ENCODE assay signal across 35 cellular contexts in genomic region chr7:28346972-28347371, GRCh38.
DNase-seq lines count a peak whose midpoint lies in the region; ATAC-seq and TF ChIP-seq lines count a peak whose summit lies in the region.
"Had no signal": no experiment of that assay in that cellular context is flagged by ENCODE, and none has a peak within 500 bp of the region (broad histone marks: within the 10 kb centered on the region; RNA-seq: fewer than 3 reads in every experiment).

No MANE protein-coding gene starts in this region.

- H3K79me2 ChIP-seq in GM23248 (ENCODE audit: insufficient read depth) = no peaks in the 10 kb centered on the region

- H3K4me3 Mint-ChIP-seq in T-helper 17 cell = no peak overlapping the region
- H3K4me3 Mint-ChIP-seq: activated CD4-positive, alpha-beta memory T cell treated with anti-CD3 and anti-CD28 coated beads, Interleukin-2, amount 10 ng/mL, durations not matched to agents 7 days and 5 days; activated naive CD4-positive, alpha-beta T cell treated with anti-CD3 and anti-CD28 coated beads, Interleukin-2, amount 10 ng/mL, durations not matched to agents 7 days and 5 days; CD14-positive monocyte; GM23338; HFFc6; natural killer cell treated with Interleukin-12 subunit alpha and Interleukin-12 subunit beta and Interleukin-15 and Interleukin-18, amount 100 ng/mL, for 72 hours; stimulated activated memory B cell treated with anti-CD40 and anti-IgM and Interleukin-4, amounts not matched to agents 10 μg/mL and 1 μg/mL and 100 μg/mL, for 72 hours; type B pancreatic cell had no signal

- H4K20me1 ChIP-seq in GM23248 (ENCODE audit: insufficient read depth) = no peaks in the 10 kb centered on the region

- H3K4me1 Mint-ChIP-seq in T-helper 17 cell = no peaks in the 10 kb centered on the region
- H3K4me1 Mint-ChIP-seq: activated CD4-positive, alpha-beta memory T cell treated with anti-CD3 and anti-CD28 coated beads, Interleukin-2, amount 10 ng/mL, durations not matched to agents 7 days and 5 days; activated naive CD4-positive, alpha-beta T cell treated with anti-CD3 and anti-CD28 coated beads, Interleukin-2, amount 10 ng/mL, durations not matched to agents 7 days and 5 days; CD14-positive monocyte; GM23338; stimulated activated memory B cell treated with anti-CD40 and anti-IgM and Interleukin-4, amounts not matched to agents 10 μg/mL and 1 μg/mL and 100 μg/mL, for 72 hours had no signal

- peak overlapping the region; percentile 96 for H3K4me2 ChIP-seq in GM23248 (ENCODE audit: unreplicated experiment)
- H3K4me2 ChIP-seq in skeletal muscle satellite cell (ENCODE audit: low read length) = peak overlapping the region; percentile 78
- H3K4me2 ChIP-seq: GM23338 had no signal

- H3K27me3 Mint-ChIP-seq in T-helper 17 cell = peaks cover 28% of the 10 kb centered on the region

- H2AFZ ChIP-seq in GM23248 = no peak overlapping the region

- H3K9me3 ChIP-seq in GM23248 (ENCODE audit: low read depth) (no peaks in the 10 kb centered on the region), adipocyte (ENCODE audit: control insufficient read depth, low read length) (no peaks in the 10 kb centered on the region), skeletal muscle satellite cell (replicated peaks; ENCODE audit: low read length) (no peaks in the 10 kb centered on the region), T-helper 17 cell (ENCODE audit: control insufficient read depth, low read length, poor library complexity, severe bottlenecking) (no peaks in the 10 kb centered on the region)
- H3K9me3 ChIP-seq: breast epithelium, heart left ventricle, ovary had no signal

- peaks cover 36% of the 10 kb centered on the region for H3F3A ChIP-seq in GM23248 (ENCODE audit: insufficient read depth)

- H3K27ac ChIP-seq in GM23248 = peak overlapping the region; percentile 85
- H3K27ac ChIP-seq: epithelial cell of prostate, foreskin keratinocyte, ovary, SK-N-MC had no signal

- in situ Hi-C loops in GM23248 (cut with MboI) = no loop called here

- peak overlapping the region; percentile 65 for H3K9ac ChIP-seq in GM23248
- H3K9ac ChIP-seq in adipocyte (ENCODE audit: low read length) = peak overlapping the region; percentile 19
- H3K9ac ChIP-seq in skeletal muscle satellite cell (ENCODE audit: low read depth, low read length) = peak overlapping the region; percentile 71

- 0 out of 2 replicates have a peak, but pooled peaks cover 3% of the 10 kb centered on the region for H3K9me2 ChIP-seq in GM23248 (ENCODE audit: insufficient read depth)

- TF ChIP-seq CTCF in fibroblast of the aortic adventitia (IDR thresholded peaks at IDR 0.05; ENCODE audit: insufficient read depth, low read length) = no peak

- no peak for ATAC-seq in GM18907 (IDR thresholded peaks at IDR 0.05; ENCODE audit: unreplicated experiment)
- no peak for ATAC-seq in T-helper 17 cell
- ATAC-seq: foreskin keratinocyte; GM23338; K562; natural killer cell treated with Interleukin-12 subunit alpha and Interleukin-12 subunit beta and Interleukin-15 and Interleukin-18, amount 100 ng/mL, for 72 hours; stimulated activated memory B cell treated with anti-CD40 and anti-IgM and Interleukin-4, amounts not matched to agents 10 μg/mL and 1 μg/mL and 100 μg/mL, for 72 hours had no signal

- no peaks in the 10 kb centered on the region for H3K36me3 ChIP-seq in GM23248 (ENCODE audit: low read depth)
- no peaks in the 10 kb centered on the region for H3K36me3 ChIP-seq in adipocyte (ENCODE audit: control insufficient read depth, insufficient read depth, low read length, severe bottlenecking)
- no peaks in the 10 kb centered on the region for H3K36me3 ChIP-seq in skeletal muscle satellite cell (ENCODE audit: insufficient read depth, low read length)
- H3K36me3 ChIP-seq: breast epithelium, heart left ventricle, ovary had no signal

- H3K27ac Mint-ChIP-seq in T-helper 17 cell = no peak overlapping the region
- H3K27ac Mint-ChIP-seq: activated CD4-positive, alpha-beta memory T cell treated with anti-CD3 and anti-CD28 coated beads, Interleukin-2, amount 10 ng/mL, durations not matched to agents 7 days and 5 days; activated naive CD4-positive, alpha-beta T cell treated with anti-CD3 and anti-CD28 coated beads, Interleukin-2, amount 10 ng/mL, durations not matched to agents 7 days and 5 days; CD14-positive monocyte; GM23338; HFFc6; natural killer cell treated with Interleukin-12 subunit alpha and Interleukin-12 subunit beta and Interleukin-15 and Interleukin-18, amount 100 ng/mL, for 72 hours; stimulated activated memory B cell treated with anti-CD40 and anti-IgM and Interleukin-4, amounts not matched to agents 10 μg/mL and 1 μg/mL and 100 μg/mL, for 72 hours; type B pancreatic cell had no signal

- H3K4me3 ChIP-seq in GM23248 = peak overlapping the region; percentile 38
- H3K4me3 ChIP-seq in adipocyte (ENCODE audit: low read length) = peak overlapping the region; percentile 49
- no peak overlapping the region for H3K4me3 ChIP-seq in fibroblast of the aortic adventitia (ENCODE audit: low read depth, low read length)
- peak overlapping the region; percentile 7 for H3K4me3 ChIP-seq in skeletal muscle satellite cell (ENCODE audit: low read length)
- H3K4me3 ChIP-seq: breast epithelium, GM23338, heart left ventricle, K562, ovary, SK-N-MC, skin epidermis had no signal

- no peaks in the 10 kb centered on the region for H3K36me3 Mint-ChIP-seq in T-helper 17 cell (ENCODE audit: low read depth)
- H3K36me3 Mint-ChIP-seq: activated naive CD4-positive, alpha-beta T cell treated with anti-CD3 and anti-CD28 coated beads, Interleukin-2, amount 10 ng/mL, durations not matched to agents 7 days and 5 days; CD14-positive monocyte; natural killer cell treated with Interleukin-12 subunit alpha and Interleukin-12 subunit beta and Interleukin-15 and Interleukin-18, amount 100 ng/mL, for 72 hours; stimulated activated memory B cell treated with anti-CD40 and anti-IgM and Interleukin-4, amounts not matched to agents 10 μg/mL and 1 μg/mL and 100 μg/mL, for 72 hours; type B pancreatic cell had no signal

- WGBS in GM23248 (ENCODE audit: low coverage in 1 of 2, low lambda C conversion rate in 2 of 2, missing lambda C conversion rate in 2 of 2), 2 experiments = 0 to 11% methylated on average over 1 of the region's 1 CpG

- H3K4me1 ChIP-seq in GM23248 (ENCODE audit: insufficient read depth) (peaks cover 33% of the 10 kb centered on the region), adipocyte (ENCODE audit: control insufficient read depth, insufficient read depth, low read length) (peaks cover 29% of the 10 kb centered on the region), skeletal muscle satellite cell (ENCODE audit: control insufficient read depth, insufficient read depth, low read length) (peaks cover 47% of the 10 kb centered on the region)
- H3K4me1 ChIP-seq: breast epithelium, foreskin keratinocyte had no signal

- H3K27me3 ChIP-seq in GM23248 (replicated peaks; ENCODE audit: insufficient read depth) (no peaks in the 10 kb centered on the region), adipocyte (replicated peaks; ENCODE audit: control insufficient read depth, insufficient read depth, low read length) (no peaks in the 10 kb centered on the region), skeletal muscle satellite cell (ENCODE audit: control insufficient read depth, insufficient read depth, low read length) (no peaks in the 10 kb centered on the region)
- H3K27me3 ChIP-seq: breast epithelium, heart left ventricle, ovary had no signal

- DNase-seq in GM23248 (peak; percentile 44), adipocyte (ENCODE audit: low read depth) (peak; percentile 74), fibroblast of the aortic adventitia (ENCODE audit: low read depth) (peak; percentile 60), COR-L47 (lab: John Stamatoyannopoulos, UW) (no peak), T-helper 17 cell (no peak)
- DNase-seq: activated CD4-positive, alpha-beta memory T cell treated with anti-CD3 and anti-CD28 coated beads, Interleukin-2, amount 10 ng/mL, durations not matched to agents 7 days and 5 days; activated CD4-positive, CD25-positive, alpha-beta regulatory T cell treated with anti-CD3 and anti-CD28 coated beads, Interleukin-2, amount 50 U/mL, for 72 hours; activated CD8-positive, alpha-beta memory T cell treated with anti-CD3 and anti-CD28 coated beads, Interleukin-2, amount 50 U/mL, for 48 hours; activated naive CD4-positive, alpha-beta T cell treated with anti-CD3 and anti-CD28 coated beads, Interleukin-2, amount 10 ng/mL, durations not matched to agents 7 days and 5 days; amniotic stem cell; DMS79 treated with DMSO at 0.1 percent for 48 hours; effector CD8-positive, alpha-beta T cell; GF-D8; heart left ventricle; HFFc6; NCI-H1105; NCI-H1930; NCI-H524 treated with DMSO at 0.1 percent for 48 hours; NK-92 treated with Interleukin-12 subunit alpha and Interleukin-12 subunit beta, amount 100 ng/mL, for 24 hours; ovary; substantia nigra; T-helper 2 cell had no signal

Comparison
In these comparisons a context has a peak if more than half of its experiments do, and no peak if none do; other contexts are left out.
1. DNase-seq: peak in GM23248 (single experiment), adipocyte (single experiment) and fibroblast of the aortic adventitia (single experiment); none in COR-L47 (single experiment) and T-helper 17 cell (0 of 3).
2. H3K9ac ChIP-seq: peak in every context shown above with its lines; median percentile 71 in skeletal muscle satellite cell; 65 in GM23248; 19 in adipocyte.